8 cellular contexts compared by ENCODE assay signal in the genomic region with DNA sequence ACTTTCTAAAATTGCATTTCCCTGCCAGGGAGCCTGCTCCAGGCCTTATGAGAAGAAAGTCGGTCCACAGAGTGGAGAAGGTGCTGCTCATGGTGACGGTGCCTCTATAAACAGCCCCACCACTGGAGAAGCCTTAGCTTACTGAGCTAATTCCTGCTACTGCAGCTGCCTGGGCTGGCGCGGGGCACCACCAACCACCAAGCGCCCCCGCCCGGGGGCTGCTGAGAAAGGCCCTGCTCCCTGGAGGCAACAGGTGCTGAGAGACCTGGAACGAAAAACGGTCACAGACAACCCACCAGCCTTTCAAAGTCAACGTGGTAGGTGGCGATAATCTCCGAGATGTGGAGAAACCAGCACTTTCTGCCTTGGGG. TPM values are rescaled to one million over a fixed set of nuclear protein-coding genes. Genes with fewer than 3 reads are reported as not detected.
A peak's percentile ranks its signal among the peaks of the same experiment; 100 is the strongest.
DNase-seq lines count a peak whose midpoint lies in the region; ATAC-seq and TF ChIP-seq lines count a peak whose summit lies in the region.

No MANE protein-coding gene starts in this region.

- WGBS in gastroesophageal sphincter (ENCODE audit: low coverage in 1 of 2), 2 donors: 37% methylated on average over 2 of the region's 12 CpGs; no CpG with 5 or more reads in 1 of the 2 donors

- H3K4me3 ChIP-seq in BLaER1: peak overlapping the region; percentile 95
- peak overlapping the region in 1 of 2 donors; percentile 76 for H3K4me3 ChIP-seq in gastroesophageal sphincter

- H4K20me1 ChIP-seq in BLaER1: peaks cover 89% of the 10 kb centered on the region

- no peak for TF ChIP-seq POLR2A in gastroesophageal sphincter (IDR thresholded peaks at IDR 0.05)

- peaks cover 33% of the 10 kb centered on the region for H3K4me1 Mint-ChIP-seq in HFFc6 (ENCODE audit: low read depth)
- H3K4me1 Mint-ChIP-seq in stimulated activated memory B cell treated with anti-CD40 and anti-IgM and Interleukin-4, amounts not matched to agents 10 μg/mL and 1 μg/mL and 100 μg/mL, for 72 hours: peaks cover 57% of the 10 kb centered on the region

- H3K4me3 Mint-ChIP-seq in HFFc6: peak overlapping the region; percentile 99
- H3K4me3 Mint-ChIP-seq in stimulated activated memory B cell treated with anti-CD40 and anti-IgM and Interleukin-4, amounts not matched to agents 10 μg/mL and 1 μg/mL and 100 μg/mL, for 72 hours: peak overlapping the region; percentile 100

- peak overlapping the region; percentile 93 for H3K9ac ChIP-seq in BLaER1

- H3K36me3 ChIP-seq in BLaER1: peaks cover 14% of the 10 kb centered on the region
- H3K36me3 ChIP-seq in gastroesophageal sphincter: peaks cover 0 to 6% of the 10 kb centered on the region in 2 donors

- TF ChIP-seq CTCF in HFFc6 (IDR thresholded peaks at IDR 0.05) (no peak), gastroesophageal sphincter (IDR thresholded peaks at IDR 0.05) (no peak)

- peaks cover 13% of the 10 kb centered on the region for H3K36me3 Mint-ChIP-seq in HFFc6 (ENCODE audit: low read depth)
- peaks cover 33% of the 10 kb centered on the region for H3K36me3 Mint-ChIP-seq in stimulated activated memory B cell treated with anti-CD40 and anti-IgM and Interleukin-4, amounts not matched to agents 10 μg/mL and 1 μg/mL and 100 μg/mL, for 72 hours

- TF ChIP-seq EP300 in gastroesophageal sphincter (IDR thresholded peaks at IDR 0.05): no peak

- H3K9me3 Mint-ChIP-seq in HFFc6: no peaks in the 10 kb centered on the region
- H3K9me3 Mint-ChIP-seq in stimulated activated memory B cell treated with anti-CD40 and anti-IgM and Interleukin-4, amounts not matched to agents 10 μg/mL and 1 μg/mL and 100 μg/mL, for 72 hours: no peaks in the 10 kb centered on the region

- H3K27me3 ChIP-seq in BLaER1 (peaks cover 71% of the 10 kb centered on the region), gastroesophageal sphincter (no peaks in the 10 kb centered on the region)

- no peak for ATAC-seq in gastroesophageal sphincter
- ATAC-seq in stimulated activated memory B cell treated with anti-CD40 and anti-IgM and Interleukin-4, amounts not matched to agents 10 μg/mL and 1 μg/mL and 100 μg/mL, for 72 hours: no peak
- ATAC-seq in HG02970 (IDR thresholded peaks at IDR 0.05; ENCODE audit: low FRiP score, unreplicated experiment): no peak

- H3K4me2 ChIP-seq in BLaER1: peak overlapping the region; percentile 93

- H3K27me3 Mint-ChIP-seq in HFFc6 (ENCODE audit: insufficient read depth): peaks cover 2% of the 10 kb centered on the region
- no peaks in the 10 kb centered on the region for H3K27me3 Mint-ChIP-seq in stimulated activated memory B cell treated with anti-CD40 and anti-IgM and Interleukin-4, amounts not matched to agents 10 μg/mL and 1 μg/mL and 100 μg/mL, for 72 hours

- H3K27ac ChIP-seq in BLaER1 (peak overlapping the region; percentile 92), gastroesophageal sphincter (peak overlapping the region in 3 of 4 donors; percentile 97 to 99 (median 99))

- DNase-seq in HFFc6 (peak; percentile 11), NCI-H226 (no peak), ureter (ENCODE audit: low spot score) (no peak)
- peak; percentile 46 for DNase-seq in activated CD4-positive, alpha-beta T cell treated with anti-CD3 and anti-CD28 coated beads, Interleukin-2, amount 50 U/mL, for 1 hour

- peak overlapping the region; percentile 43 for H3K27ac Mint-ChIP-seq in HFFc6
- peak overlapping the region; percentile 99 for H3K27ac Mint-ChIP-seq in stimulated activated memory B cell treated with anti-CD40 and anti-IgM and Interleukin-4, amounts not matched to agents 10 μg/mL and 1 μg/mL and 100 μg/mL, for 72 hours

- H3K9me3 ChIP-seq in BLaER1 (no peaks in the 10 kb centered on the region), gastroesophageal sphincter (no peaks in the 10 kb centered on the region)

- H3K4me1 ChIP-seq in BLaER1: peaks cover 66% of the 10 kb centered on the region
- peaks cover 2 to 64% (median 36%) of the 10 kb centered on the region in 3 donors for H3K4me1 ChIP-seq in gastroesophageal sphincter

RNA-seq across cellular contexts. Expression of a gene that starts 2.9 kb away (rescaled TPM):
- total RNA-seq in HFFc6 (2021; fragmentation: NEBNext Ultra II Directional; extraction: Animal tissue kit (Norgen Biotek cat#: 25700)): 10 to 100 TPM; 52.1 to 62.1 (median 59.0) TPM
- 10 to 100 TPM; 32.9 to 94.4 (median 43.1) TPM for total RNA-seq in gastroesophageal sphincter
- 73.9 TPM for total RNA-seq in ureter

RNA-seq across cellular contexts. Expression of a gene that starts 3.8 kb away (rescaled TPM):
- total RNA-seq in HFFc6 (2021; fragmentation: NEBNext Ultra II Directional; extraction: Animal tissue kit (Norgen Biotek cat#: 25700)): 1 to 10 TPM; 3.1 to 8.0 (median 5.7) TPM
- total RNA-seq in gastroesophageal sphincter (1 to 10 TPM; 1.5 to 9.5 (median 5.4) TPM), ureter (12.8 TPM)

RNA-seq across cellular contexts. Expression of a gene that starts 24.3 kb away (rescaled TPM):
- total RNA-seq in HFFc6 (2021; fragmentation: NEBNext Ultra II Directional; extraction: Animal tissue kit (Norgen Biotek cat#: 25700)): under 1 TPM in 4 of 6 experiments, not detected in 2; 0.23 to 0.75 (median 0.40) TPM
- 10 to 100 TPM in 3 of 4 donors, 1 to 10 TPM in 1; 8.1 to 15.0 (median 12.5) TPM for total RNA-seq in gastroesophageal sphincter
- 7.4 TPM for total RNA-seq in ureter

RNA-seq across cellular contexts. Expression of a gene that starts 33.9 kb away (rescaled TPM):
- total RNA-seq in HFFc6 (2021; fragmentation: NEBNext Ultra II Directional; extraction: Animal tissue kit (Norgen Biotek cat#: 25700)): 100 to 1,000 TPM; 130 to 160 (median 146) TPM
- total RNA-seq in gastroesophageal sphincter (100 to 1,000 TPM in 1 of 4 donors, 10 to 100 TPM in 3; 68.3 to 103 (median 89.2) TPM), ureter (83.7 TPM)

RNA-seq across cellular contexts. Expression of a gene that starts 42.7 kb away (rescaled TPM):
- total RNA-seq in HFFc6 (2021; fragmentation: NEBNext Ultra II Directional; extraction: Animal tissue kit (Norgen Biotek cat#: 25700)): under 1 TPM; 0.18 to 0.63 (median 0.48) TPM
- total RNA-seq in gastroesophageal sphincter (10 to 100 TPM; 10.9 to 26.0 (median 18.1) TPM), ureter (43.7 TPM)

Comparison
In these comparisons a context has a peak if more than half of its experiments do, and no peak if none do; other contexts are left out.
1. DNase-seq: peak in HFFc6 (single experiment) and activated CD4-positive, alpha-beta T cell treated with anti-CD3 and anti-CD28 coated beads, Interleukin-2, amount 50 U/mL, for 1 hour (single experiment); none in NCI-H226 (single experiment) and ureter (single experiment).